In genomic region chr13:109243311-109243951, GRCh38 we compare ENCODE assay signal across 9 cellular contexts.
DNase-seq lines count a peak whose midpoint lies in the region; ATAC-seq and TF ChIP-seq lines count a peak whose summit lies in the region.
"Had no signal": no experiment of that assay in that cellular context is flagged by ENCODE, and none has a peak within 500 bp of the region (broad histone marks: within the 10 kb centered on the region; RNA-seq: fewer than 3 reads in every experiment).

No MANE protein-coding gene starts in this region.

- POLR2A ChIA-PET in activated CD4-positive, alpha-beta memory T cell treated with anti-CD3 and anti-CD28 coated beads, Interleukin-2, amount 10 ng/mL, durations not matched to agents 7 days and 5 days (lab: Charles Lee), result no interaction called here

- H3K9ac ChIP-seq in HUES64 (ENCODE audit: low read depth, low read length), result no peak overlapping the region; the same call in 1 of the 2 replicates

- H3K4me1 ChIP-seq in HUES64 (ENCODE audit: insufficient read depth, low read length), result peaks cover 5% of the 10 kb centered on the region; the same call in 1 of the 2 replicates
- H3K4me1 ChIP-seq in thoracic aorta (ENCODE audit: control insufficient read depth in 1 of 2, low read depth in 2 of 2), result peaks cover 8 to 16% of the 10 kb centered on the region in 2 donors

- H3K27me3 ChIP-seq in HUES64 (ENCODE audit: insufficient read depth, low read length), result no peaks in the 10 kb centered on the region
- no peaks in the 10 kb centered on the region for H3K27me3 ChIP-seq in thoracic aorta (replicated peaks; ENCODE audit: insufficient read depth)

- no peaks in the 10 kb centered on the region for H3K27me3 Mint-ChIP-seq in T-helper 2 cell treated with Interferon-gamma antibody and Interleukin-4, amounts not matched to agents 5 μg/mL and 100 μg/mL, for 36 hours (ENCODE audit: low read depth)
- no peaks in the 10 kb centered on the region for H3K27me3 Mint-ChIP-seq in activated CD4-positive, alpha-beta memory T cell treated with anti-CD3 and anti-CD28 coated beads, Interleukin-2, amount 10 ng/mL, durations not matched to agents 7 days and 5 days

- no peaks in the 10 kb centered on the region for H3K36me3 Mint-ChIP-seq in T-helper 2 cell treated with Interferon-gamma antibody and Interleukin-4, amounts not matched to agents 5 μg/mL and 100 μg/mL, for 36 hours (ENCODE audit: low read depth)
- no peaks in the 10 kb centered on the region for H3K36me3 Mint-ChIP-seq in activated CD4-positive, alpha-beta memory T cell treated with anti-CD3 and anti-CD28 coated beads, Interleukin-2, amount 10 ng/mL, durations not matched to agents 7 days and 5 days (ENCODE audit: low read depth)

- TF ChIP-seq CTCF in astrocyte of the spinal cord (IDR thresholded peaks at IDR 0.05; ENCODE audit: low read depth, low read length), result no peak
- no peak for TF ChIP-seq CTCF in thoracic aorta (IDR thresholded peaks at IDR 0.05)

- CTCF ChIA-PET in activated CD4-positive, alpha-beta memory T cell treated with anti-CD3 and anti-CD28 coated beads, Interleukin-2, amount 10 ng/mL, durations not matched to agents 7 days and 5 days (lab: Charles Lee), result no interaction called here

- H3K4me3 ChIP-seq in HUES64 (ENCODE audit: low read length), result no peak overlapping the region
- no peak overlapping the region for H3K4me3 ChIP-seq in astrocyte of the spinal cord (ENCODE audit: low read depth, low read length)
- H3K4me3 ChIP-seq in thoracic aorta, result peak overlapping the region; percentile 56

- no peaks in the 10 kb centered on the region for H3K36me3 ChIP-seq in HUES64 (ENCODE audit: insufficient read depth, low read length)
- no peaks in the 10 kb centered on the region for H3K36me3 ChIP-seq in thoracic aorta

- H3K27ac ChIP-seq in HUES64 (ENCODE audit: low read depth, low read length) (peak overlapping the region; percentile 16; the same call in 1 of the 2 replicates), thoracic aorta (peak overlapping the region; percentile 73 to 89)

- H3K9me3 ChIP-seq in HUES64 (ENCODE audit: insufficient read depth, low read depth, low read length) (peaks cover 12% of the 10 kb centered on the region; the same call in 1 of the 2 replicates), thoracic aorta (no peaks in the 10 kb centered on the region)

- no peaks in the 10 kb centered on the region for H3K4me1 Mint-ChIP-seq in T-helper 2 cell treated with Interferon-gamma antibody and Interleukin-4, amounts not matched to agents 5 μg/mL and 100 μg/mL, for 36 hours (ENCODE audit: low read depth)
- no peaks in the 10 kb centered on the region for H3K4me1 Mint-ChIP-seq in activated CD4-positive, alpha-beta memory T cell treated with anti-CD3 and anti-CD28 coated beads, Interleukin-2, amount 10 ng/mL, durations not matched to agents 7 days and 5 days

- H3K27ac Mint-ChIP-seq in T-helper 2 cell treated with Interferon-gamma antibody and Interleukin-4, amounts not matched to agents 5 μg/mL and 100 μg/mL, for 36 hours, result no peak overlapping the region
- H3K27ac Mint-ChIP-seq in activated CD4-positive, alpha-beta memory T cell treated with anti-CD3 and anti-CD28 coated beads, Interleukin-2, amount 10 ng/mL, durations not matched to agents 7 days and 5 days, result no peak overlapping the region

- DNase-seq in astrocyte of the spinal cord (ENCODE audit: low read depth, low spot score), result peak; percentile 94
- peak; percentile 31 for DNase-seq in iPS-NIHi11 (ENCODE audit: low spot score)
- DNase-seq in thoracic aorta (ENCODE audit: low spot score), result no peak
- DNase-seq in T-helper 2 cell treated with Interferon-gamma antibody and Interleukin-4, amounts not matched to agents 5 μg/mL and 100 μg/mL, for 36 hours (ENCODE audit: low spot score), result no peak
- no peak for DNase-seq in NCI-H345 (lab: John Stamatoyannopoulos, UW)
- no peak for DNase-seq in activated CD4-positive, alpha-beta memory T cell treated with anti-CD3 and anti-CD28 coated beads, Interleukin-2, amount 10 ng/mL, durations not matched to agents 7 days and 5 days
- DNase-seq in activated CD4-positive, alpha-beta T cell treated with anti-CD3 and anti-CD28 coated beads, Interleukin-2, amount 50 U/mL, for 1 hour, result no peak
- DNase-seq: Karpas-422 had no signal

- H3K4me3 Mint-ChIP-seq in T-helper 2 cell treated with Interferon-gamma antibody and Interleukin-4, amounts not matched to agents 5 μg/mL and 100 μg/mL, for 36 hours, result no peak overlapping the region
- H3K4me3 Mint-ChIP-seq in activated CD4-positive, alpha-beta memory T cell treated with anti-CD3 and anti-CD28 coated beads, Interleukin-2, amount 10 ng/mL, durations not matched to agents 7 days and 5 days, result no peak overlapping the region

- in situ Hi-C loops in astrocyte of the spinal cord (cut with HindIII; ENCODE audit: low sequenced_read_pairs), result no loop called here

- WGBS in HUES64, result 75% methylated on average over 9 of the region's 9 CpGs

- no peaks in the 10 kb centered on the region for H3K9me3 Mint-ChIP-seq in T-helper 2 cell treated with Interferon-gamma antibody and Interleukin-4, amounts not matched to agents 5 μg/mL and 100 μg/mL, for 36 hours
- H3K9me3 Mint-ChIP-seq in activated CD4-positive, alpha-beta memory T cell treated with anti-CD3 and anti-CD28 coated beads, Interleukin-2, amount 10 ng/mL, durations not matched to agents 7 days and 5 days, result no peaks in the 10 kb centered on the region

- peak; percentile 81 for ATAC-seq in thoracic aorta (ENCODE audit: insufficient number of reproducible peaks, low FRiP score, low read depth)

Comparison
In these comparisons a context has a peak if more than half of its experiments do, and no peak if none do; other contexts are left out.
1. DNase-seq: peak in astrocyte of the spinal cord (single experiment) and iPS-NIHi11 (single experiment); none in thoracic aorta (single experiment), T-helper 2 cell treated with Interferon-gamma antibody and Interleukin-4, amounts not matched to agents 5 μg/mL and 100 μg/mL, for 36 hours (single experiment), NCI-H345 (single experiment), activated CD4-positive, alpha-beta memory T cell treated with anti-CD3 and anti-CD28 coated beads, Interleukin-2, amount 10 ng/mL, durations not matched to agents 7 days and 5 days (single experiment) and activated CD4-positive, alpha-beta T cell treated with anti-CD3 and anti-CD28 coated beads, Interleukin-2, amount 50 U/mL, for 1 hour (single experiment).